ENCODE assay signal across 9 cellular contexts in genomic region chr2:119290859-119291587, GRCh38.
DNase-seq lines count a peak whose midpoint lies in the region; ATAC-seq and TF ChIP-seq lines count a peak whose summit lies in the region.
"Had no signal": no experiment of that assay in that cellular context is flagged by ENCODE, and none has a peak within 500 bp of the region (broad histone marks: within the 10 kb centered on the region; RNA-seq: fewer than 3 reads in every experiment).

No MANE protein-coding gene starts in this region.

- H3K27ac ChIP-seq in fibroblast of lung (ENCODE audit: insufficient read depth, low read length) (no peak overlapping the region), tibial nerve (no peak overlapping the region)

- H3K9me3 ChIP-seq in fibroblast of lung (ENCODE audit: control insufficient read depth, insufficient read depth, low read depth, low read length) (no peaks in the 10 kb centered on the region), tibial nerve (no peaks in the 10 kb centered on the region)

- CTCF ChIA-PET in activated CD8-positive, alpha-beta memory T cell treated with anti-CD3 and anti-CD28 coated beads, Interleukin-2, amount 10 ng/mL, durations not matched to agents 7 days and 5 days (lab: Charles Lee): interaction anchor here (1.0 to 2.5 kb wide), 4 partner anchors 10 to 409 kb away, joined by 3 to 12 read pairs (median 7); no protein-coding TSS in a partner anchor

- no peak overlapping the region for H2AFZ ChIP-seq in fibroblast of lung (ENCODE audit: low read length)

- 39 to 68% methylated on average over 15 of the region's 15 CpGs for WGBS in tibial nerve, 2 donors

- no peak overlapping the region for H3K4me3 ChIP-seq in fibroblast of lung (replicated peaks in 1 of 4; ENCODE audit: control extremely low read depth in 1 of 4, insufficient read depth in 1 of 4, low read depth in 3 of 4, low read length in 4 of 4)
- no peak overlapping the region for H3K4me3 ChIP-seq in tibial nerve

- H3K4me2 ChIP-seq in fibroblast of lung (ENCODE audit: extremely low read depth, insufficient read depth, low read length): no peak overlapping the region

- TF ChIP-seq CTCF in fibroblast of lung (conservative IDR thresholded peaks at IDR 0.05 in 1 of 2, IDR thresholded peaks at IDR 0.05 in 1 of 2; ENCODE audit: low read depth in 1 of 2, low read length in 2 of 2): peak; percentile 53 to 83
- TF ChIP-seq CTCF in tibial nerve (IDR thresholded peaks at IDR 0.05): peak; percentile 10 to 74 (median 60)

- no peak overlapping the region for H3K9ac ChIP-seq in fibroblast of lung (ENCODE audit: insufficient read depth, low read length)

- TF ChIP-seq EP300 in tibial nerve (IDR thresholded peaks at IDR 0.05): no peak

- H3K36me3 ChIP-seq in fibroblast of lung (ENCODE audit: control insufficient read depth, insufficient read depth, low read length) (no peaks in the 10 kb centered on the region), tibial nerve (peaks cover 0 to 26% (median 0%) of the 10 kb centered on the region in 3 donors)

- H3K4me1 ChIP-seq in fibroblast of lung (ENCODE audit: control insufficient read depth, extremely low read depth, insufficient read depth, low read length): no peaks in the 10 kb centered on the region
- peaks cover 0 to 15% (median 0%) of the 10 kb centered on the region in 4 donors for H3K4me1 ChIP-seq in tibial nerve

- no peaks in the 10 kb centered on the region for H3K27me3 Mint-ChIP-seq in activated CD8-positive, alpha-beta memory T cell treated with anti-CD3 and anti-CD28 coated beads, Interleukin-2, amount 10 ng/mL, durations not matched to agents 7 days and 5 days

- no peaks in the 10 kb centered on the region for H3K9me3 Mint-ChIP-seq in activated CD8-positive, alpha-beta memory T cell treated with anti-CD3 and anti-CD28 coated beads, Interleukin-2, amount 10 ng/mL, durations not matched to agents 7 days and 5 days (ENCODE audit: low read depth)
- H3K9me3 Mint-ChIP-seq: activated naive CD4-positive, alpha-beta T cell treated with anti-CD3 and anti-CD28 coated beads, Interleukin-2, amount 50 U/mL, for 72 hours had no signal

- no peaks in the 10 kb centered on the region for H3K27me3 ChIP-seq in fibroblast of lung (ENCODE audit: control insufficient read depth, insufficient read depth, low read length)
- H3K27me3 ChIP-seq in tibial nerve: no peaks in the 10 kb centered on the region

- no peaks in the 10 kb centered on the region for H4K20me1 ChIP-seq in fibroblast of lung (ENCODE audit: control insufficient read depth, extremely low read depth, insufficient read depth, low read length)

- H3K4me3 Mint-ChIP-seq in activated CD8-positive, alpha-beta memory T cell treated with anti-CD3 and anti-CD28 coated beads, Interleukin-2, amount 10 ng/mL, durations not matched to agents 7 days and 5 days: no peak overlapping the region

- H3K36me3 Mint-ChIP-seq in activated CD8-positive, alpha-beta memory T cell treated with anti-CD3 and anti-CD28 coated beads, Interleukin-2, amount 10 ng/mL, durations not matched to agents 7 days and 5 days: no peaks in the 10 kb centered on the region
- H3K36me3 Mint-ChIP-seq: activated naive CD4-positive, alpha-beta T cell treated with anti-CD3 and anti-CD28 coated beads, Interleukin-2, amount 50 U/mL, for 72 hours had no signal

- H3K27ac Mint-ChIP-seq in activated CD8-positive, alpha-beta memory T cell treated with anti-CD3 and anti-CD28 coated beads, Interleukin-2, amount 10 ng/mL, durations not matched to agents 7 days and 5 days: no peak overlapping the region
- H3K27ac Mint-ChIP-seq: activated naive CD4-positive, alpha-beta T cell treated with anti-CD3 and anti-CD28 coated beads, Interleukin-2, amount 50 U/mL, for 72 hours had no signal

- no peaks in the 10 kb centered on the region for H3K4me1 Mint-ChIP-seq in activated CD8-positive, alpha-beta memory T cell treated with anti-CD3 and anti-CD28 coated beads, Interleukin-2, amount 10 ng/mL, durations not matched to agents 7 days and 5 days

- ATAC-seq in HG02981 (IDR thresholded peaks at IDR 0.05; ENCODE audit: unreplicated experiment) (peak; percentile 93), GM21723 (IDR thresholded peaks at IDR 0.05; ENCODE audit: unreplicated experiment) (no peak)
- peak; percentile 60 for ATAC-seq in activated CD8-positive, alpha-beta memory T cell treated with anti-CD3 and anti-CD28 coated beads, Interleukin-2, amount 10 ng/mL, durations not matched to agents 7 days and 5 days

- no peak for TF ChIP-seq POLR2A in tibial nerve (IDR thresholded peaks at IDR 0.05)

- DNase-seq in ELF-1 (ENCODE audit: low read depth, low spot score): peak; percentile 83
- DNase-seq in NCI-H510A (lab: John Stamatoyannopoulos, UW): peak; percentile 59
- peak; percentile 73 for DNase-seq in activated CD8-positive, alpha-beta memory T cell treated with anti-CD3 and anti-CD28 coated beads, Interleukin-2, amount 10 ng/mL, durations not matched to agents 7 days and 5 days
- DNase-seq in fibroblast of lung (ENCODE audit: low read depth in 2 of 2): peak; percentile 17 to 36
- peak in 37 of 56 donors; percentile 4 to 88 (median 57) for DNase-seq in nucleus accumbens (lab: John Stamatoyannopoulos, UW)
- DNase-seq in tibial nerve (ENCODE audit: low spot score in 2 of 2): no peak

- H3K79me2 ChIP-seq in fibroblast of lung (ENCODE audit: control insufficient read depth, insufficient read depth, low read length): no peaks in the 10 kb centered on the region

Comparison
In these comparisons a context has a peak if more than half of its experiments do, and no peak if none do; other contexts are left out.
1. DNase-seq: peak in ELF-1 (single experiment), NCI-H510A (single experiment), activated CD8-positive, alpha-beta memory T cell treated with anti-CD3 and anti-CD28 coated beads, Interleukin-2, amount 10 ng/mL, durations not matched to agents 7 days and 5 days (single experiment), fibroblast of lung (2 of 2) and nucleus accumbens (37 of 56); none in tibial nerve (0 of 2).